In genomic region chr13:21079206-21079605, GRCh38 we compare ENCODE assay signal across 18 cellular contexts. TPM values are rescaled to one million over a fixed set of nuclear protein-coding genes. Genes with fewer than 3 reads are reported as not detected.
DNase-seq lines count a peak whose midpoint lies in the region; ATAC-seq, FAIRE-seq and TF ChIP-seq lines count a peak whose summit lies in the region.
"Had no signal": no experiment of that assay in that cellular context is flagged by ENCODE, and none has a peak within 500 bp of the region (broad histone marks: within the 10 kb centered on the region; RNA-seq: fewer than 3 reads in every experiment).

No MANE protein-coding gene starts in this region.

- H3K4me3 ChIP-seq in ACC112 (ENCODE audit: low read depth, low read length) = no peak overlapping the region
- H3K4me3 ChIP-seq in NB4 (ENCODE audit: low read depth, low read length) = peak overlapping the region; percentile 41

- FAIRE-seq in D721Med (lab: Jason Lieb, UNC) = no peak
- FAIRE-seq: islet of Langerhans, small intestine had no signal

- H3K36me3 ChIP-seq in ACC112 (ENCODE audit: insufficient read depth, low read length) = no peaks in the 10 kb centered on the region

- TF ChIP-seq CTCF in NB4 (IDR thresholded peaks at IDR 0.05; ENCODE audit: low read depth, low read length) = no peak
- TF ChIP-seq CTCF in D721Med (IDR thresholded peaks at IDR 0.05; ENCODE audit: insufficient read depth, missing control alignments) = no peak

- no peak overlapping the region for H2AFZ ChIP-seq in ACC112 (ENCODE audit: low read length, unreplicated experiment)

- H3K79me2 ChIP-seq in ACC112 (ENCODE audit: control insufficient read depth, insufficient read depth, low read length, unreplicated experiment) = no peaks in the 10 kb centered on the region

- H3K27me3 ChIP-seq in ACC112 (ENCODE audit: insufficient read depth, low read length) = no peaks in the 10 kb centered on the region

- peak overlapping the region; percentile 73 for H3K27ac ChIP-seq in ACC112 (ENCODE audit: low read depth, low read length)

- H3K4me1 ChIP-seq in ACC112 (ENCODE audit: control insufficient read depth, insufficient read depth, low read length, unreplicated experiment) = peaks cover 22% of the 10 kb centered on the region

- no peak for DNase-seq in NB4 (ENCODE audit: low read depth)
- peak; percentile 38 for DNase-seq in dermis blood vessel endothelial cell
- DNase-seq in myocyte (ENCODE audit: low read depth) = peak; percentile 32
- DNase-seq in NCI-H510A (lab: John Stamatoyannopoulos, UW) = no peak
- no peak for DNase-seq in OCI-M2 (lab: John Stamatoyannopoulos, UW; ENCODE audit: unreplicated experiment)
- DNase-seq in D721Med (ENCODE audit: insufficient read length, low spot score) = no peak
- DNase-seq: activated CD4-positive, alpha-beta T cell treated with anti-CD3 and anti-CD28 coated beads for 48 hours; activated effector memory CD4-positive, alpha-beta T cell treated with anti-CD3 and anti-CD28 coated beads, Interleukin-2, amount 50 U/mL, for 16 hours; C1 segment of cervical spinal cord; effector CD4-positive, alpha-beta T cell; H7; NCI-H1436 treated with DMSO at 0.1 percent for 48 hours; NCI-H774; small intestine; substantia nigra had no signal

- TF ChIP-seq POLR2A in NB4 (IDR thresholded peaks at IDR 0.05; ENCODE audit: extremely low read depth, insufficient read length) = no peak

- no peak for ATAC-seq in GM18873 (IDR thresholded peaks at IDR 0.05; ENCODE audit: low FRiP score, unreplicated experiment)

RNA-seq across cellular contexts. Expression of gene LATS2, which starts 17.8 kb away (rescaled TPM):
- total RNA-seq in dermis blood vessel endothelial cell = 31.3 and 49.8 TPM in 2 replicates
- 19.4 and 21.4 TPM in 2 replicates for total RNA-seq in myocyte
- 30.0 TPM for polyA plus RNA-seq in myocyte (2012)

Comparison
In these comparisons a context has a peak if more than half of its experiments do, and no peak if none do; other contexts are left out.
1. DNase-seq: peak in dermis blood vessel endothelial cell (single experiment) and myocyte (single experiment); none in NB4 (single experiment), NCI-H510A (single experiment), OCI-M2 (single experiment) and D721Med (single experiment).